ENCODE assay signal across 9 cellular contexts in genomic region chr6:163554663-163555062, GRCh38.
DNase-seq lines count a peak whose midpoint lies in the region; ATAC-seq and TF ChIP-seq lines count a peak whose summit lies in the region.
"Had no signal": no experiment of that assay in that cellular context is flagged by ENCODE, and none has a peak within 500 bp of the region (broad histone marks: within the 10 kb centered on the region; RNA-seq: fewer than 3 reads in every experiment).

No MANE protein-coding gene starts in this region.

- peaks cover 46% of the 10 kb centered on the region for H3K36me3 ChIP-seq in SJCRH30
- H3K36me3 ChIP-seq in hepatocyte (replicated peaks; ENCODE audit: insufficient read depth, low read depth) = no peaks in the 10 kb centered on the region

- WGBS in hepatocyte (ENCODE audit: low lambda C conversion rate, missing lambda C conversion rate) = 71% methylated on average over 4 of the region's 4 CpGs

- peak; percentile 35 for TF ChIP-seq CTCF in hepatocyte (IDR thresholded peaks at IDR 0.05; ENCODE audit: poor library complexity)

- no peak overlapping the region for H3K4me3 Mint-ChIP-seq in activated naive CD8-positive, alpha-beta T cell treated with anti-CD3 and anti-CD28 coated beads, Interleukin-2, amount 10 ng/mL, durations not matched to agents 7 days and 5 days

- H3K27ac ChIP-seq in SJCRH30 (no peak overlapping the region), hepatocyte (no peak overlapping the region)
- H3K27ac ChIP-seq: VCaP had no signal

- no peaks in the 10 kb centered on the region for H3K9me3 ChIP-seq in SJCRH30 (replicated peaks)
- no peaks in the 10 kb centered on the region for H3K9me3 ChIP-seq in hepatocyte (ENCODE audit: low read depth)

- H3K27ac Mint-ChIP-seq in activated naive CD8-positive, alpha-beta T cell treated with anti-CD3 and anti-CD28 coated beads, Interleukin-2, amount 10 ng/mL, durations not matched to agents 7 days and 5 days = no peak overlapping the region

- no peaks in the 10 kb centered on the region for H4K20me1 ChIP-seq in hepatocyte (ENCODE audit: insufficient read depth, poor library complexity, severe bottlenecking)

- no peaks in the 10 kb centered on the region for H3K9me2 ChIP-seq in hepatocyte (replicated peaks; ENCODE audit: insufficient read depth)

- peaks cover 31% of the 10 kb centered on the region for H3K79me2 ChIP-seq in hepatocyte

- POLR2A ChIA-PET in activated naive CD8-positive, alpha-beta T cell treated with anti-CD3 and anti-CD28 coated beads, Interleukin-2, amount 10 ng/mL, durations not matched to agents 7 days and 5 days (lab: Charles Lee) = no interaction called here

- H2AFZ ChIP-seq in hepatocyte = no peak overlapping the region

- ATAC-seq in HG02885 (IDR thresholded peaks at IDR 0.05; ENCODE audit: poor library complexity, unreplicated experiment) (peak; percentile 63), GM19455 (IDR thresholded peaks at IDR 0.05; ENCODE audit: unreplicated experiment) (no peak)
- ATAC-seq in activated naive CD8-positive, alpha-beta T cell treated with anti-CD3 and anti-CD28 coated beads, Interleukin-2, amount 10 ng/mL, durations not matched to agents 7 days and 5 days (ENCODE audit: low read depth) = no peak

- H3K27me3 Mint-ChIP-seq in activated naive CD8-positive, alpha-beta T cell treated with anti-CD3 and anti-CD28 coated beads, Interleukin-2, amount 10 ng/mL, durations not matched to agents 7 days and 5 days = no peaks in the 10 kb centered on the region

- H3K27me3 ChIP-seq in SJCRH30 (no peaks in the 10 kb centered on the region), hepatocyte (no peaks in the 10 kb centered on the region)

- peak; percentile 56 for DNase-seq in EL
- DNase-seq in SJCRH30 = peak; percentile 73 to 79
- peak; percentile 61 for DNase-seq in activated naive CD8-positive, alpha-beta T cell treated with anti-CD3 and anti-CD28 coated beads, Interleukin-2, amount 10 ng/mL, durations not matched to agents 7 days and 5 days
- peak; percentile 32 for DNase-seq in hepatocyte (ENCODE audit: low spot score)
- DNase-seq in stimulated activated CD4-positive, alpha-beta T cell treated with anti-CD3 and anti-CD28 coated beads, Interleukin-4, amount 100 ng/mL, for 48 hours (ENCODE audit: low read depth in 2 of 2) = peak; percentile 28 to 52
- no peak for DNase-seq in NCI-H2107 treated with DMSO at 0.1 percent for 48 hours (lab: John Stamatoyannopoulos, UW; ENCODE audit: unreplicated experiment)

- H3K9me3 Mint-ChIP-seq in activated naive CD8-positive, alpha-beta T cell treated with anti-CD3 and anti-CD28 coated beads, Interleukin-2, amount 10 ng/mL, durations not matched to agents 7 days and 5 days = no peaks in the 10 kb centered on the region

- no peak overlapping the region for H3K4me2 ChIP-seq in hepatocyte

- H3K4me3 ChIP-seq in SJCRH30 = no peak overlapping the region
- H3K4me3 ChIP-seq in hepatocyte = no peak overlapping the region

- H3K4me1 Mint-ChIP-seq in activated naive CD8-positive, alpha-beta T cell treated with anti-CD3 and anti-CD28 coated beads, Interleukin-2, amount 10 ng/mL, durations not matched to agents 7 days and 5 days = no peaks in the 10 kb centered on the region

- H3K36me3 Mint-ChIP-seq in activated naive CD8-positive, alpha-beta T cell treated with anti-CD3 and anti-CD28 coated beads, Interleukin-2, amount 10 ng/mL, durations not matched to agents 7 days and 5 days = peaks cover 12% of the 10 kb centered on the region

- H3K4me1 ChIP-seq in SJCRH30 (no peaks in the 10 kb centered on the region), hepatocyte (ENCODE audit: insufficient read depth) (no peaks in the 10 kb centered on the region)
